In genomic region chr9:79968533-79968932, GRCh38 we compare ENCODE assay signal across 29 cellular contexts.
"Had no signal": no experiment of that assay in that cellular context is flagged by ENCODE, and none has a peak within 500 bp of the region (broad histone marks: within the 10 kb centered on the region; RNA-seq: fewer than 3 reads in every experiment).

No MANE protein-coding gene starts in this region.

- DNase-seq: colonic mucosa; cortex of kidney; dermis blood vessel endothelial cell; dorsolateral prefrontal cortex; effector CD4-positive, alpha-beta T cell; effector CD8-positive, alpha-beta T cell; effector memory CD4-positive, alpha-beta T cell; effector memory CD8-positive, alpha-beta T cell; endodermal cell; erythroblast; esophagus squamous epithelium; foreskin fibroblast; foreskin keratinocyte; foreskin melanocyte; gastrocnemius medialis; head of caudate nucleus; heart left ventricle; heart right ventricle had no signal

- H2AFZ ChIP-seq: hepatocyte had no signal

- H3K27ac ChIP-seq: colonic mucosa, coronary artery, dorsolateral prefrontal cortex, epithelial cell of prostate, esophagus muscularis mucosa, esophagus squamous epithelium, foreskin keratinocyte, gastrocnemius medialis, gastroesophageal sphincter, heart left ventricle, heart right ventricle, hepatocyte had no signal

- H3K27me3 Mint-ChIP-seq: dendritic cell treated with granulocyte-macrophage colony-stimulating factor and Interleukin-4, amounts not matched to agents 40 ng/mL and 50 ng/mL, for 4 days had no signal

- H3K9me3 Mint-ChIP-seq: effector memory CD8-positive, alpha-beta T cell; endodermal cell had no signal

- H3K36me3 ChIP-seq: colonic mucosa, esophagus muscularis mucosa, esophagus squamous epithelium, gastrocnemius medialis, gastroesophageal sphincter, heart left ventricle, heart right ventricle had no signal

- H3K4me2 ChIP-seq: hepatocyte had no signal

- H3K4me3 ChIP-seq: colonic mucosa, coronary artery, dorsolateral prefrontal cortex, esophagus muscularis mucosa, esophagus squamous epithelium, gastrocnemius medialis, gastroesophageal sphincter, heart left ventricle, heart right ventricle, hepatocyte had no signal

- H3K4me1 ChIP-seq: colonic mucosa, esophagus muscularis mucosa, esophagus squamous epithelium, foreskin keratinocyte, gastrocnemius medialis, gastroesophageal sphincter, heart left ventricle, heart right ventricle had no signal

- H3K4me3 Mint-ChIP-seq: dendritic cell treated with granulocyte-macrophage colony-stimulating factor and Interleukin-4, amounts not matched to agents 40 ng/mL and 50 ng/mL, for 4 days; effector memory CD8-positive, alpha-beta T cell; endodermal cell had no signal

- FAIRE-seq: colon, endometrium, endothelial cell of umbilical vein, frontal cortex had no signal

- H3K79me2 ChIP-seq: hepatocyte had no signal

- ATAC-seq: effector memory CD8-positive, alpha-beta T cell; esophagus mucosa; foreskin keratinocyte; gastrocnemius medialis; gastroesophageal sphincter; heart left ventricle; heart right ventricle had no signal

- H3K9me3 ChIP-seq: colonic mucosa, esophagus muscularis mucosa, esophagus squamous epithelium, gastrocnemius medialis, gastroesophageal sphincter, heart left ventricle, heart right ventricle had no signal

- H3K27me3 ChIP-seq: colonic mucosa, esophagus muscularis mucosa, esophagus squamous epithelium, foreskin keratinocyte, gastrocnemius medialis, gastroesophageal sphincter, hepatocyte had no signal

- H3K27ac Mint-ChIP-seq: dendritic cell treated with granulocyte-macrophage colony-stimulating factor and Interleukin-4, amounts not matched to agents 40 ng/mL and 50 ng/mL, for 4 days; effector memory CD8-positive, alpha-beta T cell; endodermal cell had no signal

- H3K4me1 Mint-ChIP-seq: endodermal cell had no signal
